11 cellular contexts compared by ENCODE assay signal in genomic region chr6:14984454-14984853, GRCh38.
A peak's percentile ranks its signal among the peaks of the same experiment; 100 is the strongest.
DNase-seq lines count a peak whose midpoint lies in the region; ATAC-seq and TF ChIP-seq lines count a peak whose summit lies in the region.
"Had no signal": no experiment of that assay in that cellular context is flagged by ENCODE, and none has a peak within 500 bp of the region (broad histone marks: within the 10 kb centered on the region; RNA-seq: fewer than 3 reads in every experiment).

No MANE protein-coding gene starts in this region.

- TF ChIP-seq POLR2A in body of pancreas (IDR thresholded peaks at IDR 0.05) (no peak), testis (IDR thresholded peaks at IDR 0.05) (no peak)

- intact Hi-C loops in body of pancreas (cut with DNase I) (no loop called here), testis (cut with DNase I; ENCODE audit: low total_unique reads) (no loop called here)
- intact Hi-C loops in activated T-helper 2 cell treated with anti-CD3 and anti-CD28 coated beads, Interferon-gamma antibody, Interleukin-2, Interleukin-4, amounts not matched to agents 10 μg/mL and 5 μg/mL and 100 μg/mL, durations not matched to agents 14 hours and 24 hours and 36 hours (cut with micrococcal nuclease), result no loop called here

- WGBS in body of pancreas, 2 donors, result 37 to 38% methylated on average over 7 of the region's 7 CpGs
- 42 to 59% methylated on average over 7 of the region's 7 CpGs for WGBS in testis, 2 donors

- no peak overlapping the region for H3K4me3 ChIP-seq in body of pancreas
- no peak overlapping the region for H3K4me3 ChIP-seq in testis
- H3K4me3 ChIP-seq: neural progenitor cell had no signal

- no peaks in the 10 kb centered on the region for H3K36me3 ChIP-seq in body of pancreas (replicated peaks in 1 of 2; ENCODE audit: insufficient read depth in 1 of 2, low read depth in 2 of 2)
- H3K36me3 ChIP-seq in testis (ENCODE audit: low read depth, missing control alignments), result no peaks in the 10 kb centered on the region
- H3K36me3 ChIP-seq: neural progenitor cell had no signal

- H3K9me3 ChIP-seq in body of pancreas (no peaks in the 10 kb centered on the region), testis (no peaks in the 10 kb centered on the region)

- H3K9me3 Mint-ChIP-seq in activated T-helper 2 cell treated with anti-CD3 and anti-CD28 coated beads, Interferon-gamma antibody, Interleukin-2, Interleukin-4, amounts not matched to agents 10 μg/mL and 5 μg/mL and 100 μg/mL, durations not matched to agents 14 hours and 24 hours and 36 hours, result no peaks in the 10 kb centered on the region
- H3K9me3 Mint-ChIP-seq: activated B cell treated with CpG ODN at 0.5 μM for 24 hours, neural progenitor cell had no signal

- H3K27me3 ChIP-seq in body of pancreas (no peaks in the 10 kb centered on the region), testis (no peaks in the 10 kb centered on the region)
- H3K27me3 ChIP-seq: neural progenitor cell had no signal

- H3K27ac ChIP-seq in body of pancreas (no peak overlapping the region), testis (no peak overlapping the region)
- H3K27ac ChIP-seq: KMS-11, neural progenitor cell had no signal

- peak; percentile 28 for DNase-seq in HuH-7 (ENCODE audit: low spot score)
- peak; percentile 12 to 39 (median 26) for DNase-seq in body of pancreas
- peak; percentile 78 for DNase-seq in left kidney (ENCODE audit: low read depth, low spot score)
- peak; percentile 83 for DNase-seq in testis
- no peak for DNase-seq in activated T-helper 2 cell treated with anti-CD3 and anti-CD28 coated beads, Interferon-gamma antibody, Interleukin-2, Interleukin-4, amounts not matched to agents 10 μg/mL and 5 μg/mL and 100 μg/mL, durations not matched to agents 14 hours and 24 hours and 36 hours (ENCODE audit: low spot score)
- DNase-seq in KG1 (lab: John Stamatoyannopoulos, UW), result no peak
- DNase-seq in SW 1271 (lab: John Stamatoyannopoulos, UW), result no peak
- DNase-seq: activated B cell treated with CpG ODN at 0.5 μM for 24 hours; activated naive CD8-positive, alpha-beta T cell treated with anti-CD3 and anti-CD28 coated beads, Interleukin-2, amount 10 ng/mL, durations not matched to agents 7 days and 5 days had no signal

- H3K4me1 ChIP-seq in body of pancreas (no peaks in the 10 kb centered on the region), testis (peaks cover 9% of the 10 kb centered on the region)
- H3K4me1 ChIP-seq: neural progenitor cell had no signal

- no peak overlapping the region for H3K27ac Mint-ChIP-seq in activated T-helper 2 cell treated with anti-CD3 and anti-CD28 coated beads, Interferon-gamma antibody, Interleukin-2, Interleukin-4, amounts not matched to agents 10 μg/mL and 5 μg/mL and 100 μg/mL, durations not matched to agents 14 hours and 24 hours and 36 hours
- H3K27ac Mint-ChIP-seq: activated B cell treated with CpG ODN at 0.5 μM for 24 hours; activated naive CD8-positive, alpha-beta T cell treated with anti-CD3 and anti-CD28 coated beads, Interleukin-2, amount 10 ng/mL, durations not matched to agents 7 days and 5 days; neural progenitor cell had no signal

- H3K36me3 Mint-ChIP-seq in activated T-helper 2 cell treated with anti-CD3 and anti-CD28 coated beads, Interferon-gamma antibody, Interleukin-2, Interleukin-4, amounts not matched to agents 10 μg/mL and 5 μg/mL and 100 μg/mL, durations not matched to agents 14 hours and 24 hours and 36 hours (ENCODE audit: low read depth), result no peaks in the 10 kb centered on the region
- H3K36me3 Mint-ChIP-seq: activated naive CD8-positive, alpha-beta T cell treated with anti-CD3 and anti-CD28 coated beads, Interleukin-2, amount 10 ng/mL, durations not matched to agents 7 days and 5 days; neural progenitor cell had no signal

- H3K4me1 Mint-ChIP-seq in activated T-helper 2 cell treated with anti-CD3 and anti-CD28 coated beads, Interferon-gamma antibody, Interleukin-2, Interleukin-4, amounts not matched to agents 10 μg/mL and 5 μg/mL and 100 μg/mL, durations not matched to agents 14 hours and 24 hours and 36 hours (ENCODE audit: low read depth), result no peaks in the 10 kb centered on the region
- H3K4me1 Mint-ChIP-seq: activated naive CD8-positive, alpha-beta T cell treated with anti-CD3 and anti-CD28 coated beads, Interleukin-2, amount 10 ng/mL, durations not matched to agents 7 days and 5 days had no signal

- no peak for TF ChIP-seq CTCF in body of pancreas (IDR thresholded peaks at IDR 0.05)
- no peak for TF ChIP-seq CTCF in testis (IDR thresholded peaks at IDR 0.05)

- peaks cover 8% of the 10 kb centered on the region for H3K27me3 Mint-ChIP-seq in activated T-helper 2 cell treated with anti-CD3 and anti-CD28 coated beads, Interferon-gamma antibody, Interleukin-2, Interleukin-4, amounts not matched to agents 10 μg/mL and 5 μg/mL and 100 μg/mL, durations not matched to agents 14 hours and 24 hours and 36 hours (ENCODE audit: low read depth)

- peak; percentile 53 for ATAC-seq in body of pancreas

- H3K4me3 Mint-ChIP-seq in activated T-helper 2 cell treated with anti-CD3 and anti-CD28 coated beads, Interferon-gamma antibody, Interleukin-2, Interleukin-4, amounts not matched to agents 10 μg/mL and 5 μg/mL and 100 μg/mL, durations not matched to agents 14 hours and 24 hours and 36 hours (ENCODE audit: low read depth), result no peak overlapping the region
- H3K4me3 Mint-ChIP-seq: activated B cell treated with CpG ODN at 0.5 μM for 24 hours; activated naive CD8-positive, alpha-beta T cell treated with anti-CD3 and anti-CD28 coated beads, Interleukin-2, amount 10 ng/mL, durations not matched to agents 7 days and 5 days; neural progenitor cell had no signal

Comparison
In these comparisons a context has a peak if more than half of its experiments do, and no peak if none do; other contexts are left out.
1. DNase-seq: peak in HuH-7 (single experiment), body of pancreas (4 of 4), left kidney (single experiment) and testis (single experiment); none in activated T-helper 2 cell treated with anti-CD3 and anti-CD28 coated beads, Interferon-gamma antibody, Interleukin-2, Interleukin-4, amounts not matched to agents 10 μg/mL and 5 μg/mL and 100 μg/mL, durations not matched to agents 14 hours and 24 hours and 36 hours (single experiment), KG1 (single experiment) and SW 1271 (0 of 2).